12 cellular contexts compared by ENCODE assay signal in genomic region chr6:24831771-24832718, GRCh38. TPM values are rescaled to one million over a fixed set of nuclear protein-coding genes. Genes with fewer than 3 reads are reported as not detected.
DNase-seq lines count a peak whose midpoint lies in the region; ATAC-seq and TF ChIP-seq lines count a peak whose summit lies in the region.
"Had no signal": no experiment of that assay in that cellular context is flagged by ENCODE, and none has a peak within 500 bp of the region (broad histone marks: within the 10 kb centered on the region; RNA-seq: fewer than 3 reads in every experiment).

No MANE protein-coding gene starts in this region.

- CTCF ChIA-PET in Calu3 (lab: Charles Lee), result interaction anchor here (0.8 kb wide), 1 partner anchor 9 kb away, joined by 3 read pairs; no protein-coding TSS in a partner anchor

- H3K4me1 Mint-ChIP-seq in natural killer cell treated with Interleukin-12 subunit alpha and Interleukin-12 subunit beta and Interleukin-15 and Interleukin-18, amount 100 ng/mL, for 72 hours (ENCODE audit: low read depth in 2 of 2), result peaks cover 28 to 29% of the 10 kb centered on the region in 2 donors
- peaks cover 36% of the 10 kb centered on the region for H3K4me1 Mint-ChIP-seq in Calu3 (ENCODE audit: low read depth, unreplicated experiment)

- BruUV-seq in Calu3 (replicated peaks; lab: Mats Ljungman, UMichigan), result no TSS peak

- DNase-seq in AG09319 (ENCODE audit: extremely low read depth, low read depth) (peak; percentile 24), GM04503 (ENCODE audit: low read depth) (peak; percentile 56), brain pericyte (ENCODE audit: low read depth, low spot score) (peak; percentile 94), Calu3 (no peak), GM19240 (ENCODE audit: insufficient read length, low spot score) (no peak), NCI-H446 treated with DMSO at 0.1 percent for 48 hours (lab: John Stamatoyannopoulos, UW) (no peak)
- DNase-seq in natural killer cell treated with Interleukin-12 subunit alpha and Interleukin-12 subunit beta and Interleukin-15 and Interleukin-18, amount 100 ng/mL, for 72 hours (ENCODE audit: low spot score), result no peak
- DNase-seq in stimulated activated naive CD4-positive, alpha-beta T cell (lab: John Stamatoyannopoulos, UW), result no peak
- DNase-seq: activated gamma-delta T cell, DMS 273 treated with DMSO at 0.1 percent for 48 hours, right lobe of liver had no signal

- no peak overlapping the region for H3K4me3 Mint-ChIP-seq in natural killer cell treated with Interleukin-12 subunit alpha and Interleukin-12 subunit beta and Interleukin-15 and Interleukin-18, amount 100 ng/mL, for 72 hours
- H3K4me3 Mint-ChIP-seq in Calu3 (ENCODE audit: low read depth, unreplicated experiment), result no peak overlapping the region

- H3K9me3 Mint-ChIP-seq in natural killer cell treated with Interleukin-12 subunit alpha and Interleukin-12 subunit beta and Interleukin-15 and Interleukin-18, amount 100 ng/mL, for 72 hours, result no peaks in the 10 kb centered on the region
- peaks cover 4% of the 10 kb centered on the region for H3K9me3 Mint-ChIP-seq in Calu3 (ENCODE audit: low read depth, unreplicated experiment)

- H3K36me3 Mint-ChIP-seq in natural killer cell treated with Interleukin-12 subunit alpha and Interleukin-12 subunit beta and Interleukin-15 and Interleukin-18, amount 100 ng/mL, for 72 hours, result peaks cover 32% of the 10 kb centered on the region
- H3K36me3 Mint-ChIP-seq in Calu3 (ENCODE audit: insufficient read depth, unreplicated experiment), result no peaks in the 10 kb centered on the region

- no peak for ATAC-seq in natural killer cell treated with Interleukin-12 subunit alpha and Interleukin-12 subunit beta and Interleukin-15 and Interleukin-18, amount 100 ng/mL, for 72 hours

- H3K27me3 Mint-ChIP-seq in natural killer cell treated with Interleukin-12 subunit alpha and Interleukin-12 subunit beta and Interleukin-15 and Interleukin-18, amount 100 ng/mL, for 72 hours, result no peaks in the 10 kb centered on the region
- no peaks in the 10 kb centered on the region for H3K27me3 Mint-ChIP-seq in Calu3 (ENCODE audit: unreplicated experiment)

- H3K27ac Mint-ChIP-seq in natural killer cell treated with Interleukin-12 subunit alpha and Interleukin-12 subunit beta and Interleukin-15 and Interleukin-18, amount 100 ng/mL, for 72 hours, result peak overlapping the region; percentile 13 to 24
- no peak overlapping the region for H3K27ac Mint-ChIP-seq in Calu3 (ENCODE audit: unreplicated experiment)

- intact Hi-C loops in Calu3 (cut with micrococcal nuclease; ENCODE audit: unreplicated experiment), result no loop called here

- no peak for TF ChIP-seq CTCF in AG09319 (IDR thresholded peaks at IDR 0.05; ENCODE audit: low read depth, low read length)
- TF ChIP-seq CTCF in Calu3 (IDR thresholded peaks at IDR 0.05; ENCODE audit: unreplicated experiment), result no peak

RNA-seq across cellular contexts. Expression of gene ARMH2, which starts 33.3 kb away (rescaled TPM):
- 1 to 10 TPM in 1 of 2 donors, under 1 TPM in 1; 0.74 to 1.3 TPM for total RNA-seq in natural killer cell treated with Interleukin-12 subunit alpha and Interleukin-12 subunit beta and Interleukin-15 and Interleukin-18, amount 100 ng/mL, for 72 hours
- total RNA-seq in Calu3 (2022), result not detected in 2 replicates
- total RNA-seq: mucosa of gallbladder, right lobe of liver had no signal

RNA-seq across cellular contexts. Expression of gene GMNN, which starts 57.3 kb away (rescaled TPM):
- total RNA-seq in natural killer cell treated with Interleukin-12 subunit alpha and Interleukin-12 subunit beta and Interleukin-15 and Interleukin-18, amount 100 ng/mL, for 72 hours, result 10 to 100 TPM; 41.7 to 81.0 TPM
- 183 and 200 TPM in 2 replicates for total RNA-seq in Calu3 (2022)

Comparison
In these comparisons a context has a peak if more than half of its experiments do, and no peak if none do; other contexts are left out.
1. DNase-seq: peak in AG09319 (single experiment), GM04503 (single experiment) and brain pericyte (single experiment); none in natural killer cell treated with Interleukin-12 subunit alpha and Interleukin-12 subunit beta and Interleukin-15 and Interleukin-18, amount 100 ng/mL, for 72 hours (single experiment), stimulated activated naive CD4-positive, alpha-beta T cell (0 of 6), Calu3 (single experiment), GM19240 (single experiment) and NCI-H446 treated with DMSO at 0.1 percent for 48 hours (single experiment).